2 cellular contexts compared by ENCODE assay signal in genomic region chr4:189322426-189322825, GRCh38.
TF ChIP-seq lines count a peak whose summit lies in the region.

No MANE protein-coding gene starts in this region.

TF ChIP-seq in GM23338, 12 proteins besides CTCF, POLR2A, EP300 and RAD21:
- TF ChIP-seq ZNF114 (CRISPR knock-in tag; IDR thresholded peaks at IDR 0.05) (no peak), CREB1 (CRISPR knock-in tag; IDR thresholded peaks at IDR 0.05; ENCODE audit: low read depth) (no peak), REST (IDR thresholded peaks at IDR 0.05; ENCODE audit: unreplicated experiment) (no peak), ETS1 (IDR thresholded peaks at IDR 0.05) (no peak), JUNB (IDR thresholded peaks at IDR 0.05; ENCODE audit: unreplicated experiment) (no peak), EZH2phosphoT487 (IDR thresholded peaks at IDR 0.05; ENCODE audit: unreplicated experiment) (no peak), ZNF331 (CRISPR knock-in tag; IDR thresholded peaks at IDR 0.05; ENCODE audit: low read depth) (no peak), EZH2 (IDR thresholded peaks at IDR 0.05; ENCODE audit: low read depth, unreplicated experiment) (no peak), STAT1 (IDR thresholded peaks at IDR 0.05; ENCODE audit: unreplicated experiment) (no peak), POLR2AphosphoS5 (IDR thresholded peaks at IDR 0.05; ENCODE audit: low read depth) (no peak), NANOG (IDR thresholded peaks at IDR 0.05; ENCODE audit: borderline replicate concordance) (no peak), ZNF462 (CRISPR knock-in tag; IDR thresholded peaks at IDR 0.05) (no peak)

TF ChIP-seq in H1, 55 proteins besides CTCF, POLR2A, EP300 and RAD21:
- TF ChIP-seq TEAD4 (IDR thresholded peaks at IDR 0.05; ENCODE audit: low read depth, low read length) (peak; percentile 78), RFX5 (IDR thresholded peaks at IDR 0.05; ENCODE audit: borderline replicate concordance, low read depth, low read length) (no peak)
TF ChIP-seq in H1: peak in this region for 1.
